ENCODE assay signal across 12 cellular contexts in genomic region chr7:26193432-26194206, GRCh38. TPM values are rescaled to one million over a fixed set of nuclear protein-coding genes. Genes with fewer than 3 reads are reported as not detected.
DNase-seq lines count a peak whose midpoint lies in the region; ATAC-seq and TF ChIP-seq lines count a peak whose summit lies in the region.
"Had no signal": no experiment of that assay in that cellular context is flagged by ENCODE, and none has a peak within 500 bp of the region (broad histone marks: within the 10 kb centered on the region; RNA-seq: fewer than 3 reads in every experiment).

No MANE protein-coding gene starts in this region.

- no peak overlapping the region for H3K4me3 ChIP-seq in subcutaneous abdominal adipose tissue (ENCODE audit: low read depth in 1 of 5, low read length in 5 of 5)
- H3K4me3 ChIP-seq: HAP-1 had no signal

- H3K4me3 Mint-ChIP-seq in activated T-cell treated with anti-CD3 and anti-CD28 coated beads, Interleukin-2, amount 50 U/mL, for 4 hours: peak overlapping the region; percentile 73
- H3K4me3 Mint-ChIP-seq in endothelial cell (ENCODE audit: unreplicated experiment): peak overlapping the region; percentile 84

- H3K27ac ChIP-seq in RWPE1 (peak overlapping the region; percentile 33), subcutaneous abdominal adipose tissue (ENCODE audit: low read depth, low read length) (peak overlapping the region; percentile 1)
- H3K27ac ChIP-seq: C4-2B had no signal

- peaks cover 8 to 60% (median 48%) of the 10 kb centered on the region in 5 donors for H3K4me1 ChIP-seq in subcutaneous abdominal adipose tissue (ENCODE audit: control insufficient read depth in 5 of 5, insufficient read depth in 5 of 5, low read length in 5 of 5)

- peaks cover 80% of the 10 kb centered on the region for H3K4me1 Mint-ChIP-seq in activated T-cell treated with anti-CD3 and anti-CD28 coated beads, Interleukin-2, amount 50 U/mL, for 4 hours (ENCODE audit: low read depth)
- H3K4me1 Mint-ChIP-seq in endothelial cell (ENCODE audit: unreplicated experiment): peaks cover 60% of the 10 kb centered on the region

- no peaks in the 10 kb centered on the region for H3K27me3 ChIP-seq in subcutaneous abdominal adipose tissue (ENCODE audit: control insufficient read depth in 5 of 5, insufficient read depth in 4 of 5, low read length in 5 of 5)

- no peaks in the 10 kb centered on the region for H3K27me3 Mint-ChIP-seq in activated T-cell treated with anti-CD3 and anti-CD28 coated beads, Interleukin-2, amount 50 U/mL, for 4 hours (ENCODE audit: low read depth)
- peaks cover 13% of the 10 kb centered on the region for H3K27me3 Mint-ChIP-seq in endothelial cell (ENCODE audit: unreplicated experiment)

- CTCF ChIA-PET in RWPE1 (lab: Yijun Ruan, JAX): interaction anchor here (0.9 kb wide), 1 partner anchor 91 kb away, joined by 4 read pairs; no protein-coding TSS in a partner anchor

- TF ChIP-seq CTCF in RWPE1 (conservative IDR thresholded peaks at IDR 0.05; ENCODE audit: low read depth) (no peak), endothelial cell (IDR thresholded peaks at IDR 0.05; ENCODE audit: unreplicated experiment) (no peak)

- no peak for DNase-seq in activated T-cell treated with anti-CD3 and anti-CD28 coated beads, Interleukin-2, amount 50 U/mL, for 4 hours
- no peak for DNase-seq in activated T-cell treated with anti-CD3 and anti-CD28 coated beads, Interleukin-2, amount 50 U/mL, for 1 hour
- DNase-seq in RWPE1 (ENCODE audit: low spot score): no peak
- no peak for DNase-seq in endothelial cell (ENCODE audit: low spot score)
- no peak for DNase-seq in NCI-H187 (lab: John Stamatoyannopoulos, UW)
- DNase-seq in amniotic stem cell (lab: John Stamatoyannopoulos, UW): no peak
- DNase-seq in NCI-H345 (lab: John Stamatoyannopoulos, UW): no peak
- DNase-seq: left cardiac atrium; stimulated activated naive CD4-positive, alpha-beta T cell had no signal

- peaks cover 87% of the 10 kb centered on the region for H3K36me3 Mint-ChIP-seq in activated T-cell treated with anti-CD3 and anti-CD28 coated beads, Interleukin-2, amount 50 U/mL, for 4 hours (ENCODE audit: insufficient read depth)
- H3K36me3 Mint-ChIP-seq in endothelial cell (ENCODE audit: low read depth, unreplicated experiment): peaks cover 88% of the 10 kb centered on the region

- POLR2A ChIA-PET in RWPE1 (lab: Yijun Ruan, JAX; ENCODE audit: low non-redundant PET): interaction anchor here (0.5 kb wide), 1 partner anchor 902 kb away, joined by 3 read pairs; the partner anchor contains the start of gene HOXA1

- no peak overlapping the region for H3K9ac ChIP-seq in subcutaneous abdominal adipose tissue (ENCODE audit: low read length in 5 of 5)

- no peaks in the 10 kb centered on the region for H3K9me3 Mint-ChIP-seq in activated T-cell treated with anti-CD3 and anti-CD28 coated beads, Interleukin-2, amount 50 U/mL, for 4 hours
- H3K9me3 Mint-ChIP-seq in endothelial cell (ENCODE audit: unreplicated experiment): no peaks in the 10 kb centered on the region

- peak overlapping the region; percentile 78 for H3K27ac Mint-ChIP-seq in endothelial cell (ENCODE audit: unreplicated experiment)

- peaks cover 77 to 89% (median 86%) of the 10 kb centered on the region in 5 donors for H3K36me3 ChIP-seq in subcutaneous abdominal adipose tissue (ENCODE audit: control insufficient read depth in 5 of 5, insufficient read depth in 5 of 5, low read length in 5 of 5)

- no peaks in the 10 kb centered on the region for H3K9me3 ChIP-seq in subcutaneous abdominal adipose tissue (ENCODE audit: control insufficient read depth in 5 of 5, low read length in 5 of 5)
- H3K9me3 ChIP-seq: HAP-1 had no signal

- no peak for ATAC-seq in activated T-cell treated with anti-CD3 and anti-CD28 coated beads, Interleukin-2, amount 50 U/mL, for 4 hours

RNA-seq across cellular contexts. Expression of gene HNRNPA2B1, which starts 6.9 kb away (rescaled TPM):
- 100 to 1,000 TPM; 912 to 975 (median 924) TPM for total RNA-seq in activated T-cell treated with anti-CD3 and anti-CD28 coated beads, Interleukin-2, amount 50 U/mL, for 4 hours
- total RNA-seq in endothelial cell (ENCODE audit: unreplicated experiment): 623 TPM

RNA-seq across cellular contexts. Expression of gene CBX3, which starts 7.9 kb away (rescaled TPM):
- 100 to 1,000 TPM; 246 to 278 (median 267) TPM for total RNA-seq in activated T-cell treated with anti-CD3 and anti-CD28 coated beads, Interleukin-2, amount 50 U/mL, for 4 hours
- 146 TPM for total RNA-seq in endothelial cell (ENCODE audit: unreplicated experiment)

RNA-seq across cellular contexts. Expression of gene NFE2L3, which starts 41.6 kb away (rescaled TPM):
- 10 to 100 TPM; 34.1 to 53.7 (median 46.5) TPM for total RNA-seq in activated T-cell treated with anti-CD3 and anti-CD28 coated beads, Interleukin-2, amount 50 U/mL, for 4 hours
- total RNA-seq in endothelial cell (ENCODE audit: unreplicated experiment): 2.8 TPM
